ENCODE assay signal across 1 cellular context in genomic region chrX:9844936-9845573, GRCh38.
TF ChIP-seq lines count a peak whose summit lies in the region.

No MANE protein-coding gene starts in this region.

TF ChIP-seq in endothelial cell of umbilical vein, 7 proteins besides CTCF, POLR2A, EP300 and RAD21 (continued from another document):
- no peak for TF ChIP-seq POLR2AphosphoS5 (IDR thresholded peaks at IDR 0.05; ENCODE audit: insufficient read depth, low read depth, low read length)
- TF ChIP-seq JUN (IDR thresholded peaks at IDR 0.05; ENCODE audit: borderline replicate concordance, insufficient read depth, insufficient read length, low read depth), result no peak
TF ChIP-seq in endothelial cell of umbilical vein: peak in this region for 0.
